ENCODE assay signal across 2 cellular contexts in the genomic region with DNA sequence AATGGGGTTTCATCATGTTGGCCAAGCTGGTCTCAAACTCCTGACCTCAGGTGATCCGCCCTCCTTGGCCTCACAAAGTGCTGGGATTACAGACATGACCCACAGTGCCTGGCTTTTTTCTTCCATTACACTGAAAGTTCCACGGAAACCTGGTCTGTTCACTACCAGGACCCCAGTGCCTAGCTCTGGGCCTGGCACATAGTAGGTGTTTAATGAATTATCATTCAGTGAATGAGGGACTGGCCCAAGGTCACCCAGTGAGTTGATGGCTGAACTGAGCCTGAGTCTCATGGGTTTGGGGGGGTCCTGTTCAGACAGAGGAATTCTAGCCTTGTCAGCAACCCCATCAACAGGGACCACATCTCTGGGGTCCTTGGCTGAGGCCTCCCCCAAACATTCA.
TF ChIP-seq lines count a peak whose summit lies in the region.

No MANE protein-coding gene starts in this region.

TF ChIP-seq in HepG2, 621 proteins besides CTCF, POLR2A, EP300 and RAD21:
- no peak for TF ChIP-seq ZSCAN12 (CRISPR knock-in tag; IDR thresholded peaks at IDR 0.05)
- TF ChIP-seq SNRNP70 (IDR thresholded peaks at IDR 0.05; ENCODE audit: low read depth, low read length) = no peak
- no peak for TF ChIP-seq ZNF577 (CRISPR knock-in tag; IDR thresholded peaks at IDR 0.05; ENCODE audit: borderline replicate concordance, low read depth)
- peak; percentile 61 for TF ChIP-seq ZKSCAN1 (IDR thresholded peaks at IDR 0.05; ENCODE audit: low read length)
- TF ChIP-seq U2AF2 (IDR thresholded peaks at IDR 0.05; ENCODE audit: low read depth, low read length) = no peak

TF ChIP-seq in H1, 55 proteins besides CTCF, POLR2A, EP300 and RAD21:
- TF ChIP-seq TEAD4 (IDR thresholded peaks at IDR 0.05; ENCODE audit: low read depth, low read length) (no peak), RFX5 (IDR thresholded peaks at IDR 0.05; ENCODE audit: borderline replicate concordance, low read depth, low read length) (no peak), TAF7 (optimal IDR thresholded peaks at IDR 0.05; ENCODE audit: borderline replicate concordance, low read depth, low read length) (no peak), EZH2 (IDR thresholded peaks at IDR 0.05; ENCODE audit: low read depth, low read length, severe bottlenecking) (no peak), SRF (IDR thresholded peaks at IDR 0.05; ENCODE audit: low read depth, low read length) (no peak), CREB1 (IDR thresholded peaks at IDR 0.05) (no peak), FOSL1 (IDR thresholded peaks at IDR 0.05; ENCODE audit: insufficient read depth, low read depth, low read length) (no peak), KDM5A (IDR thresholded peaks at IDR 0.05; ENCODE audit: low read length) (no peak), GTF2F1 (IDR thresholded peaks at IDR 0.05; ENCODE audit: borderline replicate concordance, low read depth, low read length) (no peak), SIX5 (IDR thresholded peaks at IDR 0.05; ENCODE audit: low read depth, low read length) (no peak), MAFK (IDR thresholded peaks at IDR 0.05; ENCODE audit: low read depth, low read length) (no peak), SIN3A (conservative IDR thresholded peaks at IDR 0.05 in 1 of 2, IDR thresholded peaks at IDR 0.05 in 1 of 2; ENCODE audit: low read depth in 1 of 2, low read length in 2 of 2) (no peak), SP2 (IDR thresholded peaks at IDR 0.05; ENCODE audit: low read length) (no peak)
- TF ChIP-seq, protein P1, sequence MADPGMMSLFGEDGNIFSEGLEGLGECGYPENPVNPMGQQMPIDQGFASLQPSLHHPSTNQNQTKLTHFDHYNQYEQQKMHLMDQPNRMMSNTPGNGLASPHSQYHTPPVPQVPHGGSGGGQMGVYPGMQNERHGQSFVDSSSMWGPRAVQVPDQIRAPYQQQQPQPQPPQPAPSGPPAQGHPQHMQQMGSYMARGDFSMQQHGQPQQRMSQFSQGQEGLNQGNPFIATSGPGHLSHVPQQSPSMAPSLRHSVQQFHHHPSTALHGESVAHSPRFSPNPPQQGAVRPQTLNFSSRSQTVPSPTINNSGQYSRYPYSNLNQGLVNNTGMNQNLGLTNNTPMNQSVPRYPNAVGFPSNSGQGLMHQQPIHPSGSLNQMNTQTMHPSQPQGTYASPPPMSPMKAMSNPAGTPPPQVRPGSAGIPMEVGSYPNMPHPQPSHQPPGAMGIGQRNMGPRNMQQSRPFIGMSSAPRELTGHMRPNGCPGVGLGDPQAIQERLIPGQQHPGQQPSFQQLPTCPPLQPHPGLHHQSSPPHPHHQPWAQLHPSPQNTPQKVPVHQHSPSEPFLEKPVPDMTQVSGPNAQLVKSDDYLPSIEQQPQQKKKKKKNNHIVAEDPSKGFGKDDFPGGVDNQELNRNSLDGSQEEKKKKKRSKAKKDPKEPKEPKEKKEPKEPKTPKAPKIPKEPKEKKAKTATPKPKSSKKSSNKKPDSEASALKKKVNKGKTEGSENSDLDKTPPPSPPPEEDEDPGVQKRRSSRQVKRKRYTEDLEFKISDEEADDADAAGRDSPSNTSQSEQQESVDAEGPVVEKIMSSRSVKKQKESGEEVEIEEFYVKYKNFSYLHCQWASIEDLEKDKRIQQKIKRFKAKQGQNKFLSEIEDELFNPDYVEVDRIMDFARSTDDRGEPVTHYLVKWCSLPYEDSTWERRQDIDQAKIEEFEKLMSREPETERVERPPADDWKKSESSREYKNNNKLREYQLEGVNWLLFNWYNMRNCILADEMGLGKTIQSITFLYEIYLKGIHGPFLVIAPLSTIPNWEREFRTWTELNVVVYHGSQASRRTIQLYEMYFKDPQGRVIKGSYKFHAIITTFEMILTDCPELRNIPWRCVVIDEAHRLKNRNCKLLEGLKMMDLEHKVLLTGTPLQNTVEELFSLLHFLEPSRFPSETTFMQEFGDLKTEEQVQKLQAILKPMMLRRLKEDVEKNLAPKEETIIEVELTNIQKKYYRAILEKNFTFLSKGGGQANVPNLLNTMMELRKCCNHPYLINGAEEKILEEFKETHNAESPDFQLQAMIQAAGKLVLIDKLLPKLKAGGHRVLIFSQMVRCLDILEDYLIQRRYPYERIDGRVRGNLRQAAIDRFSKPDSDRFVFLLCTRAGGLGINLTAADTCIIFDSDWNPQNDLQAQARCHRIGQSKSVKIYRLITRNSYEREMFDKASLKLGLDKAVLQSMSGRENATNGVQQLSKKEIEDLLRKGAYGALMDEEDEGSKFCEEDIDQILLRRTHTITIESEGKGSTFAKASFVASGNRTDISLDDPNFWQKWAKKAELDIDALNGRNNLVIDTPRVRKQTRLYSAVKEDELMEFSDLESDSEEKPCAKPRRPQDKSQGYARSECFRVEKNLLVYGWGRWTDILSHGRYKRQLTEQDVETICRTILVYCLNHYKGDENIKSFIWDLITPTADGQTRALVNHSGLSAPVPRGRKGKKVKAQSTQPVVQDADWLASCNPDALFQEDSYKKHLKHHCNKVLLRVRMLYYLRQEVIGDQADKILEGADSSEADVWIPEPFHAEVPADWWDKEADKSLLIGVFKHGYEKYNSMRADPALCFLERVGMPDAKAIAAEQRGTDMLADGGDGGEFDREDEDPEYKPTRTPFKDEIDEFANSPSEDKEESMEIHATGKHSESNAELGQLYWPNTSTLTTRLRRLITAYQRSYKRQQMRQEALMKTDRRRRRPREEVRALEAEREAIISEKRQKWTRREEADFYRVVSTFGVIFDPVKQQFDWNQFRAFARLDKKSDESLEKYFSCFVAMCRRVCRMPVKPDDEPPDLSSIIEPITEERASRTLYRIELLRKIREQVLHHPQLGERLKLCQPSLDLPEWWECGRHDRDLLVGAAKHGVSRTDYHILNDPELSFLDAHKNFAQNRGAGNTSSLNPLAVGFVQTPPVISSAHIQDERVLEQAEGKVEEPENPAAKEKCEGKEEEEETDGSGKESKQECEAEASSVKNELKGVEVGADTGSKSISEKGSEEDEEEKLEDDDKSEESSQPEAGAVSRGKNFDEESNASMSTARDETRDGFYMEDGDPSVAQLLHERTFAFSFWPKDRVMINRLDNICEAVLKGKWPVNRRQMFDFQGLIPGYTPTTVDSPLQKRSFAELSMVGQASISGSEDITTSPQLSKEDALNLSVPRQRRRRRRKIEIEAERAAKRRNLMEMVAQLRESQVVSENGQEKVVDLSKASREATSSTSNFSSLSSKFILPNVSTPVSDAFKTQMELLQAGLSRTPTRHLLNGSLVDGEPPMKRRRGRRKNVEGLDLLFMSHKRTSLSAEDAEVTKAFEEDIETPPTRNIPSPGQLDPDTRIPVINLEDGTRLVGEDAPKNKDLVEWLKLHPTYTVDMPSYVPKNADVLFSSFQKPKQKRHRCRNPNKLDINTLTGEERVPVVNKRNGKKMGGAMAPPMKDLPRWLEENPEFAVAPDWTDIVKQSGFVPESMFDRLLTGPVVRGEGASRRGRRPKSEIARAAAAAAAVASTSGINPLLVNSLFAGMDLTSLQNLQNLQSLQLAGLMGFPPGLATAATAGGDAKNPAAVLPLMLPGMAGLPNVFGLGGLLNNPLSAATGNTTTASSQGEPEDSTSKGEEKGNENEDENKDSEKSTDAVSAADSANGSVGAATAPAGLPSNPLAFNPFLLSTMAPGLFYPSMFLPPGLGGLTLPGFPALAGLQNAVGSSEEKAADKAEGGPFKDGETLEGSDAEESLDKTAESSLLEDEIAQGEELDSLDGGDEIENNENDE (IDR thresholded peaks at IDR 0.05; ENCODE audit: insufficient replicate concordance, low read length) = no peak
